In the genomic region with DNA sequence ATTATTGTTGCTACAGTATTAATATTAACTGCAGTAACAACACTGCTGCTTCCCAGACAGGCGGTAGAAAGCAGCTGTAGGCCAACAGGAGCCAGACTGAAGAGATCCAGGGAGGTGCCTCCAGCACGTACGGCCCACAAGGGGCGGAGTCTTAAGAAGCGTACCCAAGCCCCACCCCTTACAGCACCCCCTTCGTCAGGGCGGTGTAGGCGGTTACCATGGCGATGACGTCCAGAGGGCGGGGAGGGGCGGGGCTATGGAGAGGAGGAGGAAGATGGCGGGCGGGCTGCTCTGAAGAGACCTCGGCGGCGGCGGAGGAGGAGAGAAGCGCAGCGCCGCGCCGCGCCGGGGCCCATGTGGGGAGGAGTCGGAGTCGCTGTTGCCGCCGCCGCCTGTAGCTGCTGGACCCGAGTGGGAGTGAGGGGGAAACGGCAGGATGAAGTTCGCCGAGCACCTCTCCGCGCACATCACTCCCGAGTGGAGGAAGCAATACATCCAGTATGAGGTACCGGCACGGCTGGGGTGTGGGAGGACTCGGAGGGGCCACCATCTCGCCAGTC, we compare ENCODE assay signal across 1 cellular context.
TF ChIP-seq lines count a peak whose summit lies in the region.

XPR1 (plus strand) TSS at position 257 of the 560 bp plus-strand sequence; CDS start at position 437, 180 bp downstream.

TF ChIP-seq in HepG2, 621 proteins besides CTCF, POLR2A, EP300 and RAD21 (continued from another document and continues in another):
- TF ChIP-seq, protein P1, sequence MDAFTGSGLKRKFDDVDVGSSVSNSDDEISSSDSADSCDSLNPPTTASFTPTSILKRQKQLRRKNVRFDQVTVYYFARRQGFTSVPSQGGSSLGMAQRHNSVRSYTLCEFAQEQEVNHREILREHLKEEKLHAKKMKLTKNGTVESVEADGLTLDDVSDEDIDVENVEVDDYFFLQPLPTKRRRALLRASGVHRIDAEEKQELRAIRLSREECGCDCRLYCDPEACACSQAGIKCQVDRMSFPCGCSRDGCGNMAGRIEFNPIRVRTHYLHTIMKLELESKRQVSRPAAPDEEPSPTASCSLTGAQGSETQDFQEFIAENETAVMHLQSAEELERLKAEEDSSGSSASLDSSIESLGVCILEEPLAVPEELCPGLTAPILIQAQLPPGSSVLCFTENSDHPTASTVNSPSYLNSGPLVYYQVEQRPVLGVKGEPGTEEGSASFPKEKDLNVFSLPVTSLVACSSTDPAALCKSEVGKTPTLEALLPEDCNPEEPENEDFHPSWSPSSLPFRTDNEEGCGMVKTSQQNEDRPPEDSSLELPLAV (CRISPR knock-in tag; conservative IDR thresholded peaks at IDR 0.05; ENCODE audit: low read depth) = no peak
- TF ChIP-seq ARNT (IDR thresholded peaks at IDR 0.05) (no peak), ZNF564 (CRISPR knock-in tag; IDR thresholded peaks at IDR 0.05) (no peak), FOXP4 (CRISPR knock-in tag; IDR thresholded peaks at IDR 0.05) (no peak), ZNF589 (CRISPR knock-in tag; conservative IDR thresholded peaks at IDR 0.05) (no peak), ZNF644 (CRISPR knock-in tag; IDR thresholded peaks at IDR 0.05; ENCODE audit: low read depth) (no peak), KLF9 (CRISPR knock-in tag; IDR thresholded peaks at IDR 0.05; ENCODE audit: low read depth) (no peak), ZNF781 (CRISPR knock-in tag; IDR thresholded peaks at IDR 0.05; ENCODE audit: borderline replicate concordance, not compliant biosample characterization) (no peak), STAT5B (CRISPR knock-in tag; IDR thresholded peaks at IDR 0.05) (no peak), HES4 (CRISPR knock-in tag; IDR thresholded peaks at IDR 0.05; ENCODE audit: borderline replicate concordance) (no peak), CEBPG (CRISPR knock-in tag; IDR thresholded peaks at IDR 0.05) (no peak), CREB1 (IDR thresholded peaks at IDR 0.05) (peak; percentile 69), CREB1 (CRISPR knock-in tag; IDR thresholded peaks at IDR 0.05) (peak; percentile 35; the same call in 1 of the 2 replicates), THYN1 (CRISPR knock-in tag; IDR thresholded peaks at IDR 0.05; ENCODE audit: borderline replicate concordance, low read depth) (no peak), AKAP8 (CRISPR knock-in tag; IDR thresholded peaks at IDR 0.05) (0 out of 2 replicates have a peak, but pooled peaks have one; percentile 41), ZKSCAN8 (CRISPR knock-in tag; IDR thresholded peaks at IDR 0.05; ENCODE audit: borderline replicate concordance) (0 out of 2 replicates have a peak, but pooled peaks have one; percentile 3), MNT (IDR thresholded peaks at IDR 0.05) (no peak), CHD4 (IDR thresholded peaks at IDR 0.05; ENCODE audit: borderline replicate concordance, low read length) (no peak), ZNF709 (CRISPR knock-in tag; IDR thresholded peaks at IDR 0.05) (peak; percentile 24; the same call in 1 of the 2 replicates), ZNF678 (CRISPR knock-in tag; IDR thresholded peaks at IDR 0.05) (no peak), HBP1 (CRISPR knock-in tag; IDR thresholded peaks at IDR 0.05; ENCODE audit: low read depth) (peak; percentile 20; the same call in 1 of the 2 replicates), ZNF274 (CRISPR knock-in tag; IDR thresholded peaks at IDR 0.05) (0 out of 2 replicates have a peak, but pooled peaks have one; percentile 14), ONECUT2 (CRISPR knock-in tag; IDR thresholded peaks at IDR 0.05) (no peak), SATB2 (CRISPR knock-in tag; IDR thresholded peaks at IDR 0.05) (no peak), ERF (CRISPR knock-in tag; IDR thresholded peaks at IDR 0.05) (no peak; the same call in 1 of the 2 replicates)
- TF ChIP-seq, protein P2, sequence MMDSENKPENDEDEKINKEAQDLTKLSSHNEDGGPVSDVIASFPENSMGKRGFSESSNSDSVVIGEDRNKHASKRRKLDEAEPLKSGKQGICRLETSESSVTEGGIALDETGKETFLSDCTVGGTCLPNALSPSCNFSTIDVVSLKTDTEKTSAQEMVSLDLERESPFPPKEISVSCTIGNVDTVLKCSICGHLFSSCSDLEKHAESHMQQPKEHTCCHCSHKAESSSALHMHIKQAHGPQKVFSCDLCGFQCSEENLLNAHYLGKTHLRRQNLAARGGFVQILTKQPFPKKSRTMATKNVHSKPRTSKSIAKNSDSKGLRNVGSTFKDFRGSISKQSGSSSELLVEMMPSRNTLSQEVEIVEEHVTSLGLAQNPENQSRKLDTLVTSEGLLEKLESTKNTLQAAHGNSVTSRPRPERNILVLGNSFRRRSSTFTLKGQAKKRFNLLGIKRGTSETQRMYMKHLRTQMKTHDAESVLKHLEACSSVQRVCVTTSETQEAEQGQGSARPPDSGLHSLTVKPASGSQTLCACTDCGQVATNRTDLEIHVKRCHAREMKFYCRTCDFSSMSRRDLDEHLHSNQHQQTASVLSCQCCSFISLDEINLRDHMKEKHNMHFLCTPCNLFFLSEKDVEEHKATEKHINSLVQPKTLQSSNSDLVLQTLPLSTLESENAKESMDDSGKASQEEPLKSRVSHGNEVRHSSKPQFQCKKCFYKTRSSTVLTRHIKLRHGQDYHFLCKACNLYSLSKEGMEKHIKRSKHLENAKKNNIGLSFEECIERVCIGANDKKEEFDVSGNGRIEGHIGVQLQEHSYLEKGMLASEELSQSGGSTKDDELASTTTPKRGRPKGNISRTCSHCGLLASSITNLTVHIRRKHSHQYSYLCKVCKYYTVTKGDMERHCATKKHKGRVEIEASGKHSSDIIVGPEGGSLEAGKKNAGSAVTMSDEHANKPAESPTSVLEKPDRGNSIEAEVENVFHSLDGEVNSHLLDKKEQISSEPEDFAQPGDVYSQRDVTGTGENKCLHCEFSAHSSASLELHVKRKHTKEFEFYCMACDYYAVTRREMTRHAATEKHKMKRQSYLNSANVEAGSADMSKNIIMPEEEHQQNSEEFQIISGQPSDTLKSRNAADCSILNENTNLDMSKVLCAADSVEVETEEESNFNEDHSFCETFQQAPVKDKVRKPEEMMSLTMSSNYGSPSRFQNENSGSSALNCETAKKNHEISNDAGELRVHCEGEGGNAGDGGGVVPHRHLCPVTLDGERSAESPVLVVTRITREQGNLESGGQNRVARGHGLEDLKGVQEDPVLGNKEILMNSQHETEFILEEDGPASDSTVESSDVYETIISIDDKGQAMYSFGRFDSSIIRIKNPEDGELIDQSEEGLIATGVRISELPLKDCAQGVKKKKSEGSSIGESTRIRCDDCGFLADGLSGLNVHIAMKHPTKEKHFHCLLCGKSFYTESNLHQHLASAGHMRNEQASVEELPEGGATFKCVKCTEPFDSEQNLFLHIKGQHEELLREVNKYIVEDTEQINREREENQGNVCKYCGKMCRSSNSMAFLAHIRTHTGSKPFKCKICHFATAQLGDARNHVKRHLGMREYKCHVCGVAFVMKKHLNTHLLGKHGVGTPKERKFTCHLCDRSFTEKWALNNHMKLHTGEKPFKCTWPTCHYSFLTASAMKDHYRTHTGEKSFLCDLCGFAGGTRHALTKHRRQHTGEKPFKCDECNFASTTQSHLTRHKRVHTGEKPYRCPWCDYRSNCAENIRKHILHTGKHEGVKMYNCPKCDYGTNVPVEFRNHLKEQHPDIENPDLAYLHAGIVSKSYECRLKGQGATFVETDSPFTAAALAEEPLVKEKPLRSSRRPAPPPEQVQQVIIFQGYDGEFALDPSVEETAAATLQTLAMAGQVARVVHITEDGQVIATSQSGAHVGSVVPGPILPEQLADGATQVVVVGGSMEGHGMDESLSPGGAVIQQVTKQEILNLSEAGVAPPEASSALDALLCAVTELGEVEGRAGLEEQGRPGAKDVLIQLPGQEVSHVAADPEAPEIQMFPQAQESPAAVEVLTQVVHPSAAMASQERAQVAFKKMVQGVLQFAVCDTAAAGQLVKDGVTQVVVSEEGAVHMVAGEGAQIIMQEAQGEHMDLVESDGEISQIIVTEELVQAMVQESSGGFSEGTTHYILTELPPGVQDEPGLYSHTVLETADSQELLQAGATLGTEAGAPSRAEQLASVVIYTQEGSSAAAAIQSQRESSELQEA (CRISPR knock-in tag; IDR thresholded peaks at IDR 0.05; ENCODE audit: not compliant biosample characterization) = peak; percentile 33
- TF ChIP-seq, protein P3, sequence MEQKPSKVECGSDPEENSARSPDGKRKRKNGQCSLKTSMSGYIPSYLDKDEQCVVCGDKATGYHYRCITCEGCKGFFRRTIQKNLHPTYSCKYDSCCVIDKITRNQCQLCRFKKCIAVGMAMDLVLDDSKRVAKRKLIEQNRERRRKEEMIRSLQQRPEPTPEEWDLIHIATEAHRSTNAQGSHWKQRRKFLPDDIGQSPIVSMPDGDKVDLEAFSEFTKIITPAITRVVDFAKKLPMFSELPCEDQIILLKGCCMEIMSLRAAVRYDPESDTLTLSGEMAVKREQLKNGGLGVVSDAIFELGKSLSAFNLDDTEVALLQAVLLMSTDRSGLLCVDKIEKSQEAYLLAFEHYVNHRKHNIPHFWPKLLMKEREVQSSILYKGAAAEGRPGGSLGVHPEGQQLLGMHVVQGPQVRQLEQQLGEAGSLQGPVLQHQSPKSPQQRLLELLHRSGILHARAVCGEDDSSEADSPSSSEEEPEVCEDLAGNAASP (CRISPR knock-in tag; IDR thresholded peaks at IDR 0.05; ENCODE audit: borderline replicate concordance) = no peak
- TF ChIP-seq, protein P4, sequence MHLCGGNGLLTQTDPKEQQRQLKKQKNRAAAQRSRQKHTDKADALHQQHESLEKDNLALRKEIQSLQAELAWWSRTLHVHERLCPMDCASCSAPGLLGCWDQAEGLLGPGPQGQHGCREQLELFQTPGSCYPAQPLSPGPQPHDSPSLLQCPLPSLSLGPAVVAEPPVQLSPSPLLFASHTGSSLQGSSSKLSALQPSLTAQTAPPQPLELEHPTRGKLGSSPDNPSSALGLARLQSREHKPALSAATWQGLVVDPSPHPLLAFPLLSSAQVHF (CRISPR knock-in tag; IDR thresholded peaks at IDR 0.05) = no peak
- TF ChIP-seq, protein P5, sequence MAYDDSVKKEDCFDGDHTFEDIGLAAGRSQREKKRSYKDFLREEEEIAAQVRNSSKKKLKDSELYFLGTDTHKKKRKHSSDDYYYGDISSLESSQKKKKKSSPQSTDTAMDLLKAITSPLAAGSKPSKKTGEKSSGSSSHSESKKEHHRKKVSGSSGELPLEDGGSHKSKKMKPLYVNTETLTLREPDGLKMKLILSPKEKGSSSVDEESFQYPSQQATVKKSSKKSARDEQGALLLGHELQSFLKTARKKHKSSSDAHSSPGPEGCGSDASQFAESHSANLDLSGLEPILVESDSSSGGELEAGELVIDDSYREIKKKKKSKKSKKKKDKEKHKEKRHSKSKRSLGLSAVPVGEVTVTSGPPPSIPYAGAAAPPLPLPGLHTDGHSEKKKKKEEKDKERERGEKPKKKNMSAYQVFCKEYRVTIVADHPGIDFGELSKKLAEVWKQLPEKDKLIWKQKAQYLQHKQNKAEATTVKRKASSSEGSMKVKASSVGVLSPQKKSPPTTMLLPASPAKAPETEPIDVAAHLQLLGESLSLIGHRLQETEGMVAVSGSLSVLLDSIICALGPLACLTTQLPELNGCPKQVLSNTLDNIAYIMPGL (CRISPR knock-in tag; IDR thresholded peaks at IDR 0.05; ENCODE audit: borderline replicate concordance in 1 of 2, low read depth in 1 of 2) = no peak
- TF ChIP-seq, protein P6, sequence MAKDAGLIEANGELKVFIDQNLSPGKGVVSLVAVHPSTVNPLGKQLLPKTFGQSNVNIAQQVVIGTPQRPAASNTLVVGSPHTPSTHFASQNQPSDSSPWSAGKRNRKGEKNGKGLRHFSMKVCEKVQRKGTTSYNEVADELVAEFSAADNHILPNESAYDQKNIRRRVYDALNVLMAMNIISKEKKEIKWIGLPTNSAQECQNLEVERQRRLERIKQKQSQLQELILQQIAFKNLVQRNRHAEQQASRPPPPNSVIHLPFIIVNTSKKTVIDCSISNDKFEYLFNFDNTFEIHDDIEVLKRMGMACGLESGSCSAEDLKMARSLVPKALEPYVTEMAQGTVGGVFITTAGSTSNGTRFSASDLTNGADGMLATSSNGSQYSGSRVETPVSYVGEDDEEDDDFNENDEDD (CRISPR knock-in tag; IDR thresholded peaks at IDR 0.05; ENCODE audit: borderline replicate concordance) = no peak
